ENCODE assay signal across 10 cellular contexts in genomic region chr17:68296217-68297140, GRCh38. TPM values are rescaled to one million over a fixed set of nuclear protein-coding genes. Genes with fewer than 3 reads are reported as not detected.
A peak's percentile ranks its signal among the peaks of the same experiment; 100 is the strongest.
DNase-seq lines count a peak whose midpoint lies in the region; ATAC-seq and TF ChIP-seq lines count a peak whose summit lies in the region.
"Had no signal": no experiment of that assay in that cellular context is flagged by ENCODE, and none has a peak within 500 bp of the region (broad histone marks: within the 10 kb centered on the region; RNA-seq: fewer than 3 reads in every experiment).

No MANE protein-coding gene starts in this region.

- peak; percentile 45 for DNase-seq in activated CD4-positive, CD25-positive, alpha-beta regulatory T cell treated with anti-CD3 and anti-CD28 coated beads, Interleukin-2, amount 50 U/mL, for 16 hours (ENCODE audit: low read depth, low spot score)
- DNase-seq in activated CD8-positive, alpha-beta memory T cell treated with anti-CD3 and anti-CD28 coated beads for 4 hours (ENCODE audit: low read depth in 2 of 2) = peak; percentile 15 to 43
- peak; percentile 38 for DNase-seq in iPS-NIHi7 (ENCODE audit: extremely low spot score)
- DNase-seq in thyroid gland = peak; percentile 6 to 21
- DNase-seq in DMS53 (lab: John Stamatoyannopoulos, UW) = no peak
- DNase-seq in NCI-H187 (lab: John Stamatoyannopoulos, UW) = no peak

- H3K27ac ChIP-seq in thyroid gland = no peak overlapping the region
- H3K27ac ChIP-seq: A549 had no signal

- no peaks in the 10 kb centered on the region for H3K27me3 ChIP-seq in thyroid gland

- TF ChIP-seq POLR2A in thyroid gland (IDR thresholded peaks at IDR 0.05) = no peak

- no peak for TF ChIP-seq CTCF in thyroid gland (IDR thresholded peaks at IDR 0.05)

- H3K4me1 ChIP-seq in thyroid gland = peaks cover 0 to 8% of the 10 kb centered on the region in 2 donors

- ATAC-seq in activated CD4-positive, CD25-positive, alpha-beta regulatory T cell treated with anti-CD3 and anti-CD28 coated beads, Interleukin-2, amount 50 U/mL, for 24 hours = no peak
- ATAC-seq in GM19328 (IDR thresholded peaks at IDR 0.05; ENCODE audit: unreplicated experiment) = no peak
- ATAC-seq: A549 had no signal

- no peaks in the 10 kb centered on the region for H3K9me3 ChIP-seq in thyroid gland
- H3K9me3 ChIP-seq: A549 had no signal

- no peaks in the 10 kb centered on the region for H3K36me3 ChIP-seq in thyroid gland

- WGBS in thyroid gland, 2 donors = 88 to 91% methylated on average over 18 of the region's 18 CpGs

- H3K4me3 ChIP-seq in thyroid gland (replicated peaks in 1 of 3) = no peak overlapping the region
- H3K4me3 ChIP-seq: A549, dorsolateral prefrontal cortex had no signal

- intact Hi-C loops in thyroid gland (cut with DNase I) = no loop called here

RNA-seq across cellular contexts. Expression of gene ARSG, which starts 5.2 kb away (rescaled TPM):
- 10 to 100 TPM in 3 of 4 donors, 1 to 10 TPM in 1; 9.1 to 28.3 (median 18.1) TPM for total RNA-seq in thyroid gland

RNA-seq across cellular contexts. Expression of gene SLC16A6, which starts 5.6 kb away (rescaled TPM):
- total RNA-seq in thyroid gland = 1 to 10 TPM in 1 of 4 donors, under 1 TPM in 3; 0.13 to 1.8 (median 0.46) TPM

RNA-seq across cellular contexts. Expression of gene AMZ2, which starts 48.6 kb away (rescaled TPM):
- 10 to 100 TPM; 25.0 to 72.1 (median 63.1) TPM for total RNA-seq in thyroid gland

Comparison
In these comparisons a context has a peak if more than half of its experiments do, and no peak if none do; other contexts are left out.
1. DNase-seq: peak in activated CD4-positive, CD25-positive, alpha-beta regulatory T cell treated with anti-CD3 and anti-CD28 coated beads, Interleukin-2, amount 50 U/mL, for 16 hours (single experiment), activated CD8-positive, alpha-beta memory T cell treated with anti-CD3 and anti-CD28 coated beads for 4 hours (2 of 2), iPS-NIHi7 (single experiment) and thyroid gland (2 of 2); none in DMS53 (single experiment) and NCI-H187 (0 of 2).